8 cellular contexts compared by ENCODE assay signal in the genomic region with DNA sequence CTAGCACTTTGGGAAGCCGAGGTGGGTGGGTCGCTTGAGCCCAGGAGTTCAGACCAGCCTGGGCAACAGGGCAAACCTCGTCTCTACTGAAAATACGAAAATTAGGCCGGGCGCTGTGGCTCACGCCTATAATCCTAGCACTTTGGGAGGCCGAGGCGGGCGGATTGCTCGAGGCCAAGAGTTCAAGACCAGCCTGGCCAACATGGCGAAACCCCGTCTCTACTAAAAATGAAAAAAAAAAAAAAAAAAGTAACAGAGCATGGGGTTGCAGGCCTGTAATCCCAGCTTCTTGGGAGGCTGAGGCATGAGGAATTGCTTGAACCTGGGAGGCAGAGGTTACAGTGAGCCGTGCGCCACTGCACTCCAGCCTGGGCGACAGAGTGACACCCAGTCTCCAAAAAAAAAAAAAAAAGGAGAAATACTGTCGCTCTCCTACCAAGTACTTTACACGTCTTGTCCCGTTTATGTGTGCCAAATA.
A peak's percentile ranks its signal among the peaks of the same experiment; 100 is the strongest.
DNase-seq lines count a peak whose midpoint lies in the region; ATAC-seq and TF ChIP-seq lines count a peak whose summit lies in the region.

No MANE protein-coding gene starts in this region.

- H3K27me3 ChIP-seq in SU-DHL-6 (ENCODE audit: low read length) = no peaks in the 10 kb centered on the region

- DNase-seq in foreskin fibroblast (no peak), skeletal muscle cell (ENCODE audit: low read depth) (no peak), NCI-H345 (lab: John Stamatoyannopoulos, UW) (no peak)
- no peak for DNase-seq in stimulated activated CD4-positive, alpha-beta T cell treated with anti-CD3 and anti-CD28 coated beads, Interleukin-15, amount 100 ng/mL, for 24 hours

- H3K27ac ChIP-seq in SU-DHL-6 (ENCODE audit: low read depth, low read length) = no peak overlapping the region

- ATAC-seq in GM21381 (IDR thresholded peaks at IDR 0.05; ENCODE audit: unreplicated experiment) (no peak), GM21526 (IDR thresholded peaks at IDR 0.05; ENCODE audit: low FRiP score, unreplicated experiment) (no peak)

- peak overlapping the region; percentile 67 for H3K9ac ChIP-seq in SU-DHL-6 (ENCODE audit: low read length)

- H3K4me3 ChIP-seq in GM12875 (ENCODE audit: low read depth, low read length) (peak overlapping the region; percentile 78), SU-DHL-6 (ENCODE audit: insufficient read depth, low read length, poor library complexity, severe bottlenecking) (peak overlapping the region; percentile 74), foreskin fibroblast (ENCODE audit: low read depth in 1 of 2, low read length in 2 of 2) (peak overlapping the region; percentile 82), skeletal muscle cell (ENCODE audit: low read depth, low read length) (peak overlapping the region; percentile 64)

- TF ChIP-seq CTCF in GM12875 (IDR thresholded peaks at IDR 0.05; ENCODE audit: borderline replicate concordance, insufficient read depth, low read depth, low read length) = no peak
- no peak for TF ChIP-seq CTCF in SU-DHL-6 (IDR thresholded peaks at IDR 0.05; ENCODE audit: insufficient read depth, low read length, poor library complexity, severe bottlenecking)
- TF ChIP-seq CTCF in foreskin fibroblast (IDR thresholded peaks at IDR 0.05; ENCODE audit: low read depth, low read length) = no peak

- no peaks in the 10 kb centered on the region for H4K20me1 ChIP-seq in SU-DHL-6 (ENCODE audit: low read depth, low read length)

- no peaks in the 10 kb centered on the region for H3K9me3 ChIP-seq in SU-DHL-6 (ENCODE audit: insufficient read depth, low read length)

- peaks cover 5% of the 10 kb centered on the region; the same call in 1 of the 2 replicates for H3F3A ChIP-seq in SU-DHL-6 (ENCODE audit: insufficient read depth)

- peaks cover 16% of the 10 kb centered on the region for H3K79me2 ChIP-seq in SU-DHL-6 (ENCODE audit: insufficient read depth, low read length)

- H3K36me3 ChIP-seq in SU-DHL-6 (ENCODE audit: low read length) = peaks cover 8% of the 10 kb centered on the region; the same call in 1 of the 2 replicates

- peak overlapping the region; percentile 83 for H3K4me2 ChIP-seq in SU-DHL-6 (ENCODE audit: low read depth, low read length, poor library complexity, severe bottlenecking)

- peak overlapping the region; percentile 82 for H2AFZ ChIP-seq in SU-DHL-6 (ENCODE audit: low read depth, low read length, severe bottlenecking)

- H3K9me2 ChIP-seq in SU-DHL-6 (replicated peaks; ENCODE audit: insufficient read depth, low read length) = no peaks in the 10 kb centered on the region
